In genomic region chr15:45585069-45585468, GRCh38 we compare ENCODE assay signal across 1 cellular context.
TF ChIP-seq lines count a peak whose summit lies in the region.

No MANE protein-coding gene starts in this region.

TF ChIP-seq in GM12878, 131 proteins besides CTCF, POLR2A, EP300 and RAD21:
- TF ChIP-seq SKIL (IDR thresholded peaks at IDR 0.05; ENCODE audit: low read depth, poor library complexity, severe bottlenecking): peak; percentile 83
- no peak for TF ChIP-seq SIX5 (IDR thresholded peaks at IDR 0.05; ENCODE audit: low read depth, low read length, severe bottlenecking)
- no peak for TF ChIP-seq STAT3 (IDR thresholded peaks at IDR 0.05; ENCODE audit: low read depth, low read length)
- TF ChIP-seq BHLHE40 (IDR thresholded peaks at IDR 0.05; ENCODE audit: borderline replicate concordance in 1 of 2, low read depth in 2 of 2, low read length in 1 of 2): peak in 1 of 2 experiments; percentile 34; a peak in 1 of 4 replicates
- no peak for TF ChIP-seq POLR2AphosphoS5 (IDR thresholded peaks at IDR 0.05; ENCODE audit: low read length)
- TF ChIP-seq RELB (IDR thresholded peaks at IDR 0.05; ENCODE audit: low read depth): peak; percentile 19; the same call in 1 of the 2 replicates
TF ChIP-seq in GM12878: peak in this region for 3.
